31 cellular contexts compared by ENCODE assay signal in the genomic region with DNA sequence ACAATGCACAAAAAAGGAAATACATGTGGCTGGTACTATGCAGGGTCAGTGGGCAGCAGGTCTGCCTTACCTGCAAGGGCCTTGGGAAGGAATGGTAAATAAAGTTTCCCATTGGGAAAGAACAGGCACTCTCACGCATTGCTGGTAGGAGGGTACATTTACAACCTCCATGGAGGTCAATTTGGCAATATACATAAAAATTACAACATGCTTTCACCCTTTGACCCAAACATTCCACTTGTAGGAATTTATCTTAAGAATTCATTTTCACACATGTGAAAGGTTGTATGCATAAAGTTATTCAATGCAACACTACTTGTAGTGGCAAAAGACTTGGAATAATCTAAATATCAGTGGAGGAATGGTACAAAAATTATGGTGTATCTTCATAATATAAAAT.
"Had no signal": no experiment of that assay in that cellular context is flagged by ENCODE, and none has a peak within 500 bp of the region (broad histone marks: within the 10 kb centered on the region; RNA-seq: fewer than 3 reads in every experiment).

No MANE protein-coding gene starts in this region.

- H3K4me3 ChIP-seq: body of pancreas, breast epithelium, MG63, SJSA1 had no signal

- H3K4me3 Mint-ChIP-seq: activated CD4-positive, alpha-beta T cell treated with anti-CD3 and anti-CD28 coated beads for 36 hours; activated CD4-positive, alpha-beta T cell treated with anti-CD3 and anti-CD28 coated beads, Interleukin-2, amount 10 ng/mL, durations not matched to agents 7 days and 5 days; activated CD8-positive, alpha-beta T cell treated with anti-CD3 and anti-CD28 coated beads, Interleukin-2, amount 10 ng/mL, durations not matched to agents 7 days and 5 days; activated naive CD4-positive, alpha-beta T cell treated with anti-CD3 and anti-CD28 coated beads, Interleukin-2, amount 50 U/mL, for 24 hours; activated naive CD8-positive, alpha-beta T cell treated with anti-CD3 and anti-CD28 coated beads, Interleukin-2, amount 10 ng/mL, durations not matched to agents 7 days and 5 days; activated T-cell treated with anti-CD3 and anti-CD28 coated beads, Interleukin-2, amount 50 U/mL, for 24 hours; T-helper 1 cell treated with Interleukin-12 subunit alpha and Interleukin-12 subunit beta and Interleukin-4 antibody, amounts not matched to agents 30 μg/mL and 1 μg/mL, for 36 hours; T-helper 2 cell treated with Interferon-gamma antibody and Interleukin-4, amounts not matched to agents 5 μg/mL and 100 μg/mL, for 36 hours; WTC11 had no signal

- H3K4me2 ChIP-seq: SK-N-SH had no signal

- ATAC-seq: activated CD4-positive, alpha-beta T cell treated with anti-CD3 and anti-CD28 coated beads for 36 hours; activated CD4-positive, CD25-positive, alpha-beta regulatory T cell treated with anti-CD3 and anti-CD28 coated beads, Interleukin-2, amount 50 U/mL, for 24 hours; activated CD8-positive, alpha-beta T cell treated with anti-CD3 and anti-CD28 coated beads, Interleukin-2, amount 10 ng/mL, durations not matched to agents 7 days and 5 days; body of pancreas; Panc1; WTC11 had no signal

- H3K4me1 Mint-ChIP-seq: activated CD4-positive, alpha-beta T cell treated with anti-CD3 and anti-CD28 coated beads for 36 hours; activated CD4-positive, alpha-beta T cell treated with anti-CD3 and anti-CD28 coated beads, Interleukin-2, amount 10 ng/mL, durations not matched to agents 7 days and 5 days; activated naive CD4-positive, alpha-beta T cell treated with anti-CD3 and anti-CD28 coated beads, Interleukin-2, amount 50 U/mL, for 24 hours; activated naive CD8-positive, alpha-beta T cell treated with anti-CD3 and anti-CD28 coated beads, Interleukin-2, amount 10 ng/mL, durations not matched to agents 7 days and 5 days; WTC11 had no signal

- H3K27ac ChIP-seq: breast epithelium, SJSA1 had no signal

- H3K27me3 ChIP-seq: body of pancreas, breast epithelium, MG63, SJSA1 had no signal

- H3K9me3 ChIP-seq: body of pancreas, breast epithelium, MG63, SJSA1, SK-N-SH had no signal

- H3K9ac ChIP-seq: SK-N-SH had no signal

- H3K9me3 Mint-ChIP-seq: activated naive CD4-positive, alpha-beta T cell treated with anti-CD3 and anti-CD28 coated beads, Interleukin-2, amount 50 U/mL, for 24 hours; activated naive CD8-positive, alpha-beta T cell treated with anti-CD3 and anti-CD28 coated beads, Interleukin-2, amount 10 ng/mL, durations not matched to agents 7 days and 5 days; activated T-cell treated with anti-CD3 and anti-CD28 coated beads, Interleukin-2, amount 50 U/mL, for 24 hours; activated T-helper 2 cell treated with anti-CD3 and anti-CD28 coated beads, Interferon-gamma antibody, Interleukin-2, Interleukin-4, amounts not matched to agents 10 μg/mL and 5 μg/mL and 100 μg/mL, durations not matched to agents 14 hours and 24 hours and 36 hours; T-helper 1 cell treated with Interleukin-12 subunit alpha and Interleukin-12 subunit beta and Interleukin-4 antibody, amounts not matched to agents 30 μg/mL and 1 μg/mL, for 36 hours; T-helper 2 cell treated with Interferon-gamma antibody and Interleukin-4, amounts not matched to agents 5 μg/mL and 100 μg/mL, for 36 hours; WTC11 had no signal

- H3K27ac Mint-ChIP-seq: activated CD4-positive, alpha-beta T cell treated with anti-CD3 and anti-CD28 coated beads for 36 hours; activated CD4-positive, alpha-beta T cell treated with anti-CD3 and anti-CD28 coated beads, Interleukin-2, amount 10 ng/mL, durations not matched to agents 7 days and 5 days; activated CD8-positive, alpha-beta T cell treated with anti-CD3 and anti-CD28 coated beads, Interleukin-2, amount 10 ng/mL, durations not matched to agents 7 days and 5 days; activated naive CD4-positive, alpha-beta T cell treated with anti-CD3 and anti-CD28 coated beads, Interleukin-2, amount 50 U/mL, for 24 hours; activated naive CD8-positive, alpha-beta T cell treated with anti-CD3 and anti-CD28 coated beads, Interleukin-2, amount 10 ng/mL, durations not matched to agents 7 days and 5 days; activated T-cell treated with anti-CD3 and anti-CD28 coated beads, Interleukin-2, amount 50 U/mL, for 24 hours; activated T-helper 2 cell treated with anti-CD3 and anti-CD28 coated beads, Interferon-gamma antibody, Interleukin-2, Interleukin-4, amounts not matched to agents 10 μg/mL and 5 μg/mL and 100 μg/mL, durations not matched to agents 14 hours and 24 hours and 36 hours; T-helper 1 cell treated with Interleukin-12 subunit alpha and Interleukin-12 subunit beta and Interleukin-4 antibody, amounts not matched to agents 30 μg/mL and 1 μg/mL, for 36 hours; T-helper 2 cell treated with Interferon-gamma antibody and Interleukin-4, amounts not matched to agents 5 μg/mL and 100 μg/mL, for 36 hours; WTC11 had no signal

- H3K36me3 ChIP-seq: breast epithelium, MG63, SJSA1 had no signal

- H3K36me3 Mint-ChIP-seq: activated naive CD4-positive, alpha-beta T cell treated with anti-CD3 and anti-CD28 coated beads, Interleukin-2, amount 50 U/mL, for 24 hours; activated naive CD8-positive, alpha-beta T cell treated with anti-CD3 and anti-CD28 coated beads, Interleukin-2, amount 10 ng/mL, durations not matched to agents 7 days and 5 days; WTC11 had no signal

- H3K4me1 ChIP-seq: body of pancreas, breast epithelium had no signal

- DNase-seq: activated CD4-positive, alpha-beta T cell treated with anti-CD3 and anti-CD28 coated beads for 36 hours; activated CD4-positive, alpha-beta T cell treated with anti-CD3 and anti-CD28 coated beads, Interleukin-2, amount 10 ng/mL, durations not matched to agents 7 days and 5 days; activated CD4-positive, alpha-beta T cell treated with anti-CD3 and anti-CD28 coated beads, Interleukin-2, amount 50 U/mL, for 48 hours; activated CD8-positive, alpha-beta T cell treated with anti-CD3 and anti-CD28 coated beads, Interleukin-2, amount 10 ng/mL, durations not matched to agents 7 days and 5 days; activated gamma-delta T cell; activated naive CD4-positive, alpha-beta T cell treated with Interleukin-2 at 50 U/mL for 16 hours; activated naive CD8-positive, alpha-beta T cell treated with anti-CD3 and anti-CD28 coated beads, Interleukin-2, amount 10 ng/mL, durations not matched to agents 7 days and 5 days; activated T-cell treated with anti-CD3 and anti-CD28 coated beads, Interleukin-2, amount 50 U/mL, for 24 hours; body of pancreas; cerebellar nuclear complex; Karpas-422; MG63; NCI-H1048; NCI-H1105 treated with DMSO at 0.1 percent for 48 hours; NCI-H1436; NCI-H1694; NCI-H1930; NCI-H2081 treated with DMSO at 0.1 percent for 48 hours; NCI-H345; NCI-H524 treated with DMSO at 0.1 percent for 48 hours; SHP77; SK-N-SH had no signal
